In the genomic region with DNA sequence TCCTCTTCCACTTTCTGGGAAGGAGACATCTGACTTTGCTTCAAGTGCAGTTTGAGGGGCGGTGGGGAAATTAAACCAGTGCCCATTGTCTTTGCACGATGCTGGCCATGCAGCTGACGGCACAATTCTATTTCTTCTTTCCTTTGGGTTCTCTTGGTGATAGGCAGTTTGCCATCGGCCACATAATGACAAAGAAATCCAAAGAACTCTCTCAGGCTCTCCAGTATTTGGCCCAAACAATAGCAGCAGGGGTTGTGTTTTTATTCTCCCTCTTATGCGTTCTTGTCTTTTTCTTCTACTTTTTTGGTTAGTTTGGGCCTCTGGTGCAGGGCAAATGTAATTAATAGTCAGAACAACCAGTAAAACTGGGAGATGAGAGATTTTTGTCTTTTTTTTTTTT, we compare ENCODE assay signal across 31 cellular contexts.
"Had no signal": no experiment of that assay in that cellular context is flagged by ENCODE, and none has a peak within 500 bp of the region (broad histone marks: within the 10 kb centered on the region; RNA-seq: fewer than 3 reads in every experiment).

No MANE protein-coding gene starts in this region.

- H3K36me3 ChIP-seq: esophagus squamous epithelium, left ventricle myocardium inferior, lower lobe of right lung, ovary, sigmoid colon, spleen, tibial artery had no signal

- H3K27ac ChIP-seq: esophagus squamous epithelium, left ventricle myocardium inferior, lower lobe of right lung, ovary, psoas muscle, sigmoid colon, skin epidermis, spleen, testis, tibial artery had no signal

- H3K9me3 ChIP-seq: esophagus squamous epithelium, left ventricle myocardium inferior, lower lobe of right lung, mucosa of descending colon, ovary, psoas muscle, sigmoid colon, spleen, testis, tibial artery had no signal

- H3K27me3 ChIP-seq: ovary, testis had no signal

- H3K36me3 Mint-ChIP-seq: immature natural killer cell; naive thymus-derived CD4-positive, alpha-beta T cell; stimulated activated memory B cell treated with anti-CD40 and anti-IgM and Interleukin-4, amounts not matched to agents 10 μg/mL and 1 μg/mL and 100 μg/mL, for 72 hours; type B pancreatic cell had no signal

- ATAC-seq: effector memory CD8-positive, alpha-beta T cell; left colon; lower lobe of right lung; mucosa of descending colon; naive thymus-derived CD4-positive, alpha-beta T cell; psoas muscle; right cardiac atrium; stimulated activated memory B cell treated with anti-CD40 and anti-IgM and Interleukin-4, amounts not matched to agents 10 μg/mL and 1 μg/mL and 100 μg/mL, for 72 hours; stimulated activated naive CD8-positive, alpha-beta T cell treated with anti-CD3 and anti-CD28 coated beads, Interleukin-15, Interleukin-2, amounts not matched to agents 100 U/mL and 50 U/mL, for 24 hours had no signal

- H3K4me3 ChIP-seq: esophagus squamous epithelium, left ventricle myocardium inferior, lower lobe of right lung, mucosa of descending colon, ovary, psoas muscle, sigmoid colon, skin epidermis, spleen, testis, tibial artery had no signal

- H3K9me3 Mint-ChIP-seq: effector memory CD8-positive, alpha-beta T cell; nephron; stimulated activated memory B cell treated with anti-CD40 and anti-IgM and Interleukin-4, amounts not matched to agents 10 μg/mL and 1 μg/mL and 100 μg/mL, for 72 hours had no signal

- FAIRE-seq: endometrium, frontal cortex had no signal

- H3K4me1 Mint-ChIP-seq: immature natural killer cell; nephron; stimulated activated memory B cell treated with anti-CD40 and anti-IgM and Interleukin-4, amounts not matched to agents 10 μg/mL and 1 μg/mL and 100 μg/mL, for 72 hours had no signal

- DNase-seq: cortex of kidney; effector memory CD8-positive, alpha-beta T cell; erythroblast; esophagus squamous epithelium; hypothalamus; immature natural killer cell; islet precursor cell; kidney glomerular epithelial cell; left colon; left ventricle myocardium inferior; lower lobe of right lung; mucosa of descending colon; naive thymus-derived CD4-positive, alpha-beta T cell; nucleus accumbens; ovary; posterior cingulate gyrus; psoas muscle; right cardiac atrium; sigmoid colon; spleen; stimulated activated CD4-positive, alpha-beta T cell treated with anti-CD3 and anti-CD28 coated beads, Interleukin-4, amount 100 ng/mL, for 4 hours; stimulated activated naive CD8-positive, alpha-beta T cell treated with anti-CD3 and anti-CD28 coated beads, Interleukin-15, Interleukin-2, amounts not matched to agents 100 U/mL and 50 U/mL, for 24 hours; substantia nigra; testis; tibial artery had no signal

- H3K4me3 Mint-ChIP-seq: effector memory CD8-positive, alpha-beta T cell; immature natural killer cell; naive thymus-derived CD4-positive, alpha-beta T cell; nephron; stimulated activated memory B cell treated with anti-CD40 and anti-IgM and Interleukin-4, amounts not matched to agents 10 μg/mL and 1 μg/mL and 100 μg/mL, for 72 hours; type B pancreatic cell had no signal

- H3K27ac Mint-ChIP-seq: effector memory CD8-positive, alpha-beta T cell; immature natural killer cell; naive thymus-derived CD4-positive, alpha-beta T cell; nephron; stimulated activated memory B cell treated with anti-CD40 and anti-IgM and Interleukin-4, amounts not matched to agents 10 μg/mL and 1 μg/mL and 100 μg/mL, for 72 hours; type B pancreatic cell had no signal

- H3K4me1 ChIP-seq: lower lobe of right lung, psoas muscle, sigmoid colon, testis had no signal
